Comparison of ENCODE assay signal across 1 cellular context in genomic region chrX:55924574-55924973, GRCh38.
TF ChIP-seq lines count a peak whose summit lies in the region.

No MANE protein-coding gene starts in this region.

TF ChIP-seq in K562, 482 proteins besides CTCF, POLR2A, EP300 and RAD21 (continued from another document):
- TF ChIP-seq MNT (conservative IDR thresholded peaks at IDR 0.05), result no peak
- TF ChIP-seq C11orf30 (IDR thresholded peaks at IDR 0.05; ENCODE audit: low read depth), result peak; percentile 11; the same call in 1 of the 2 replicates
- no peak for TF ChIP-seq CBFB (CRISPR knock-in tag; IDR thresholded peaks at IDR 0.05)
